Comparison of ENCODE assay signal across 23 cellular contexts in genomic region chr10:996031-996430, GRCh38. TPM values are rescaled to one million over a fixed set of nuclear protein-coding genes. Genes with fewer than 3 reads are reported as not detected.
A peak's percentile ranks its signal among the peaks of the same experiment; 100 is the strongest.
DNase-seq lines count a peak whose midpoint lies in the region; ATAC-seq, FAIRE-seq and TF ChIP-seq lines count a peak whose summit lies in the region.
"Had no signal": no experiment of that assay in that cellular context is flagged by ENCODE, and none has a peak within 500 bp of the region (broad histone marks: within the 10 kb centered on the region; RNA-seq: fewer than 3 reads in every experiment).

No MANE protein-coding gene starts in this region.

- no peak for TF ChIP-seq EP300 in K562 (IDR thresholded peaks at IDR 0.05; ENCODE audit: low read length)

- H3K4me3 ChIP-seq in left ventricle myocardium inferior (no peak overlapping the region), K562 (no peak overlapping the region)
- H3K4me3 ChIP-seq: GM23248, HAP-1 had no signal

- H3K4me1 ChIP-seq in left ventricle myocardium inferior (no peaks in the 10 kb centered on the region), K562 (replicated peaks in 1 of 2; ENCODE audit: control insufficient read depth in 2 of 2, insufficient read depth in 2 of 2, low read length in 2 of 2) (peaks cover under 1% of the 10 kb centered on the region in 2 experiments; a peak in 1 of 5 replicates)
- H3K4me1 ChIP-seq: BE2C, HAP-1 had no signal

- no peak for TF ChIP-seq CTCF in left ventricle myocardium inferior (IDR thresholded peaks at IDR 0.05; ENCODE audit: borderline replicate concordance)
- no peak for TF ChIP-seq CTCF in K562 (IDR thresholded peaks at IDR 0.05 in 2 of 3, conservative IDR thresholded peaks at IDR 0.05 in 1 of 3; ENCODE audit: insufficient read depth in 2 of 3, low read depth in 1 of 3, low read length in 3 of 3)

- CTCF ChIA-PET in K562 (lab: Yijun Ruan, JAX; ENCODE audit: low intra/inter-chr PET ratio), result no interaction called here

- H3K9me1 ChIP-seq in K562 (ENCODE audit: control insufficient read depth, insufficient read depth, low read length), result no peaks in the 10 kb centered on the region

- no peak for TF ChIP-seq POLR2A in K562 (conservative IDR thresholded peaks at IDR 0.05)

- no peaks in the 10 kb centered on the region for H3K27me3 ChIP-seq in left ventricle myocardium inferior (ENCODE audit: low read depth)
- H3K27me3 ChIP-seq in K562 (ENCODE audit: control insufficient read depth in 2 of 2, insufficient read depth in 2 of 2, low read length in 2 of 2), result no peaks in the 10 kb centered on the region
- H3K27me3 ChIP-seq: BE2C had no signal

- no peak for ATAC-seq in K562
- no peak for ATAC-seq in left lobe of liver
- ATAC-seq in HG03135 (IDR thresholded peaks at IDR 0.05; ENCODE audit: unreplicated experiment), result no peak

- H3K4me2 ChIP-seq in K562 (ENCODE audit: insufficient read depth, low read length), result no peak overlapping the region

- H3K27ac ChIP-seq in left ventricle myocardium inferior (replicated peaks) (no peak overlapping the region), K562 (ENCODE audit: extremely low read depth, low read depth, low read length) (no peak overlapping the region)
- H3K27ac ChIP-seq: GM23248, HL-60 had no signal

- FAIRE-seq in K562 (lab: Jason Lieb, UNC), result no peak
- FAIRE-seq: A204.1, D721Med, G401.6, GM12892, GM18507 had no signal

- H3K9me3 ChIP-seq in left ventricle myocardium inferior (replicated peaks) (no peaks in the 10 kb centered on the region), K562 (replicated peaks; ENCODE audit: control insufficient read depth, insufficient read depth, low read depth, low read length) (no peaks in the 10 kb centered on the region)
- H3K9me3 ChIP-seq: BE2C, HAP-1 had no signal

- POLR2A ChIA-PET in K562 (lab: Yijun Ruan, JAX), result interaction anchor here (0.8 kb wide), 1 partner anchor 46 kb away, joined by 3 read pairs; no protein-coding TSS in a partner anchor

- intact Hi-C loops in cardiac septum (cut with DNase I) (no loop called here), left ventricle myocardium inferior (cut with micrococcal nuclease) (no loop called here), K562 (cut with micrococcal nuclease) (no loop called here)

- H3K79me2 ChIP-seq in K562 (ENCODE audit: control insufficient read depth, insufficient read depth, low read length), result peaks cover 63% of the 10 kb centered on the region

- BruUV-seq in K562 (replicated peaks; lab: Mats Ljungman, UMichigan), result no TSS peak

- DNase-seq in cardiac septum (ENCODE audit: low spot score) (peak; percentile 26), left ventricle myocardium inferior (no peak), K562 (ENCODE audit: extremely low read depth in 1 of 4, low spot score in 3 of 4) (no peak), left lobe of liver (ENCODE audit: low spot score) (peak; percentile 16), NCI-H774 (lab: John Stamatoyannopoulos, UW) (no peak)
- DNase-seq: ACHN; BE2C; C1 segment of cervical spinal cord; CD4-positive, CD25-positive, alpha-beta regulatory T cell; CD8-positive, alpha-beta memory T cell; COR-L47; GM23248; IMR-90 had no signal

- no peak overlapping the region for H3K9ac ChIP-seq in K562 (ENCODE audit: insufficient read depth in 1 of 2, low read depth in 2 of 2, low read length in 2 of 2)
- H3K9ac ChIP-seq: GM23248 had no signal

- H3K36me3 ChIP-seq in left ventricle myocardium inferior (peaks cover 87% of the 10 kb centered on the region), K562 (ENCODE audit: control insufficient read depth, insufficient read depth, low read length) (peaks cover 92% of the 10 kb centered on the region)

- no peak overlapping the region for H2AFZ ChIP-seq in K562 (ENCODE audit: low read depth, low read length)
- H2AFZ ChIP-seq: GM23248 had no signal

- 98% methylated on average over 12 of the region's 12 CpGs for WGBS in K562 (ENCODE audit: insufficient coverage, low coverage, missing lambda C conversion rate)

- TF ChIP-seq RAD21 in K562 (CRISPR knock-in tag; conservative IDR thresholded peaks at IDR 0.05 in 1 of 2, IDR thresholded peaks at IDR 0.05 in 1 of 2), result no peak

- peaks cover 2% of the 10 kb centered on the region for H4K20me1 ChIP-seq in K562 (replicated peaks; ENCODE audit: control insufficient read depth, insufficient read depth, low read length)

- in situ Hi-C loops in K562 (cut with MboI), result no loop called here

TF ChIP-seq in K562, 482 proteins besides CTCF, POLR2A, EP300 and RAD21:
- TF ChIP-seq EHMT2 (IDR thresholded peaks at IDR 0.05) (no peak), RBFOX2 (IDR thresholded peaks at IDR 0.05; ENCODE audit: low read depth, low read length) (0 out of 2 replicates have a peak, but pooled peaks have one; percentile 24)

RNA-seq across cellular contexts. Expression of gene GTPBP4, which starts 7.8 kb away (rescaled TPM):
- total RNA-seq in cardiac septum (33.1 TPM), left ventricle myocardium inferior (33.8 TPM), K562 (2014; rRNA removed) (139 and 155 TPM in 2 replicates), K562 (2014; rRNA removed; fragmentation: Illumina TruSeq; extraction: Trizol) (147 and 176 TPM in 2 replicates), K562 (2015; rRNA removed; fragmentation: Illumina TruSeq; extraction: Trizol) (119 and 121 TPM in 2 replicates), K562 (2021) (113 and 128 TPM in 2 replicates), left lobe of liver (9.3 TPM)
- total RNA-seq in K562 (2011; cell fraction: chromatin; rRNA removed; ENCODE audit: low replicate concordance), result 152 and 161 TPM in 2 replicates
- total RNA-seq in K562 (2011; cell fraction: nucleolus; rRNA removed), result 89.4 and 92.6 TPM in 2 replicates
- total RNA-seq in K562 (2011; cell fraction: nucleoplasm; rRNA removed), result 101 and 119 TPM in 2 replicates
- polyA plus RNA-seq in K562 (2011; rRNA removed) (63.2 and 79.0 TPM in 2 replicates), K562 (2014; fragmentation: Illumina TruSeq; extraction: Trizol) (102 and 118 TPM in 2 replicates), K562 (2014; fragmentation: Nextera tagmentation; extraction: Ambion mirVana) (100 to 1,000 TPM in 1 of 2 experiments, 10 to 100 TPM in 1; 88.2 to 128 TPM), K562 (2014; rRNA removed) (135 TPM in 2 replicates)
- 23.3 and 31.7 TPM in 2 replicates for polyA plus RNA-seq in K562 (2011; cell fraction: cytosol; rRNA removed)
- 66.4 and 72.5 TPM in 2 replicates for polyA plus RNA-seq in K562 (2011; cell fraction: nucleus; rRNA removed)
- 54.3 and 75.5 TPM in 2 replicates for polyA plus RNA-seq in K562 (2012)
- 51.2 and 60.2 TPM in 2 replicates for polyA minus RNA-seq in K562 (2011; rRNA and poly(A)+ RNA removed)
- 24.7 and 30.6 TPM in 2 replicates for polyA minus RNA-seq in K562 (2011; cell fraction: cytosol; rRNA and poly(A)+ RNA removed)
- polyA minus RNA-seq in K562 (2011; cell fraction: nucleus; rRNA and poly(A)+ RNA removed), result 42.3 and 61.3 TPM in 2 replicates

RNA-seq across cellular contexts. Expression of gene IDI2, which starts 29.6 kb away (rescaled TPM):
- total RNA-seq in cardiac septum (0.51 TPM), left ventricle myocardium inferior (0.33 TPM), K562 (2014; rRNA removed) (not detected in 2 replicates), K562 (2014; rRNA removed; fragmentation: Illumina TruSeq; extraction: Trizol) (not detected in 2 replicates), K562 (2015; rRNA removed; fragmentation: Illumina TruSeq; extraction: Trizol) (not detected in 2 replicates), K562 (2021) (not detected in 2 replicates), left lobe of liver (not detected)
- total RNA-seq in K562 (2011; cell fraction: chromatin; rRNA removed; ENCODE audit: low replicate concordance), result not detected in 2 replicates
- total RNA-seq in K562 (2011; cell fraction: nucleolus; rRNA removed), result not detected in 2 replicates
- total RNA-seq in K562 (2011; cell fraction: nucleoplasm; rRNA removed), result not detected in 2 replicates
- polyA plus RNA-seq in K562 (2011; rRNA removed) (not detected in 2 replicates), K562 (2014; fragmentation: Illumina TruSeq; extraction: Trizol) (not detected in 2 replicates), K562 (2014; fragmentation: Nextera tagmentation; extraction: Ambion mirVana) (not detected), K562 (2014; rRNA removed) (not detected in 2 replicates)
- polyA plus RNA-seq in K562 (2011; cell fraction: cytosol; rRNA removed), result 0.04 and 0.10 TPM in 2 replicates
- not detected in 2 replicates for polyA plus RNA-seq in K562 (2011; cell fraction: nucleus; rRNA removed)
- polyA plus RNA-seq in K562 (2012), result not detected in 2 replicates
- not detected in 2 replicates for polyA minus RNA-seq in K562 (2011; rRNA and poly(A)+ RNA removed)
- not detected in 2 replicates for polyA minus RNA-seq in K562 (2011; cell fraction: cytosol; rRNA and poly(A)+ RNA removed)
- polyA minus RNA-seq in K562 (2011; cell fraction: nucleus; rRNA and poly(A)+ RNA removed), result not detected in 2 replicates
- total RNA-seq: CD4-positive, CD25-positive, alpha-beta regulatory T cell; CD8-positive, alpha-beta memory T cell; GM23248; H4; HT1080; IMR-90 had no signal
- polyA plus RNA-seq: CD4-positive, CD25-positive, alpha-beta regulatory T cell; CD8-positive, alpha-beta memory T cell; GM23248; IMR-90 had no signal

RNA-seq across cellular contexts. Expression of gene IDI1, which starts 52.9 kb away (rescaled TPM):
- 28.9 TPM for total RNA-seq in cardiac septum
- total RNA-seq in left ventricle myocardium inferior, result 15.6 TPM
- 102 and 230 TPM in 2 replicates for total RNA-seq in K562 (2011; cell fraction: chromatin; rRNA removed; ENCODE audit: low replicate concordance)
- total RNA-seq in K562 (2011; cell fraction: nucleolus; rRNA removed), result 57.5 and 77.1 TPM in 2 replicates
- 107 and 128 TPM in 2 replicates for total RNA-seq in K562 (2011; cell fraction: nucleoplasm; rRNA removed)
- 75.0 and 75.7 TPM in 2 replicates for total RNA-seq in K562 (2014; rRNA removed)
- 143 and 163 TPM in 2 replicates for total RNA-seq in K562 (2014; rRNA removed; fragmentation: Illumina TruSeq; extraction: Trizol)
- 78.5 and 87.8 TPM in 2 replicates for total RNA-seq in K562 (2015; rRNA removed; fragmentation: Illumina TruSeq; extraction: Trizol)
- 70.0 and 75.6 TPM in 2 replicates for total RNA-seq in K562 (2021)
- polyA plus RNA-seq in K562 (2011; rRNA removed), result 225 and 265 TPM in 2 replicates
- 36.9 and 111 TPM in 2 replicates for polyA plus RNA-seq in K562 (2011; cell fraction: cytosol; rRNA removed)
- 76.3 and 126 TPM in 2 replicates for polyA plus RNA-seq in K562 (2011; cell fraction: nucleus; rRNA removed)
- polyA plus RNA-seq in K562 (2012), result 63.7 and 110 TPM in 2 replicates
- 95.6 and 119 TPM in 2 replicates for polyA plus RNA-seq in K562 (2014; fragmentation: Illumina TruSeq; extraction: Trizol)
- polyA plus RNA-seq in K562 (2014; fragmentation: Nextera tagmentation; extraction: Ambion mirVana), result 100 to 1,000 TPM; 167 to 189 TPM
- 114 and 118 TPM in 2 replicates for polyA plus RNA-seq in K562 (2014; rRNA removed)
- 133 and 155 TPM in 2 replicates for polyA minus RNA-seq in K562 (2011; rRNA and poly(A)+ RNA removed)
- 33.5 and 42.6 TPM in 2 replicates for polyA minus RNA-seq in K562 (2011; cell fraction: cytosol; rRNA and poly(A)+ RNA removed)
- 26.9 and 57.5 TPM in 2 replicates for polyA minus RNA-seq in K562 (2011; cell fraction: nucleus; rRNA and poly(A)+ RNA removed)
- 22.7 TPM for total RNA-seq in left lobe of liver

Comparison
In these comparisons a context has a peak if more than half of its experiments do, and no peak if none do; other contexts are left out.
1. DNase-seq: peak in cardiac septum (single experiment) and left lobe of liver (single experiment); none in left ventricle myocardium inferior (single experiment), K562 (0 of 4) and NCI-H774 (single experiment).